ENCODE assay signal across 8 cellular contexts in genomic region chr17:76267581-76268001, GRCh38. TPM values are rescaled to one million over a fixed set of nuclear protein-coding genes. Genes with fewer than 3 reads are reported as not detected.
A peak's percentile ranks its signal among the peaks of the same experiment; 100 is the strongest.
DNase-seq lines count a peak whose midpoint lies in the region; ATAC-seq and TF ChIP-seq lines count a peak whose summit lies in the region.
"Not testable (repeated sequence)": the region's sequence is repeated elsewhere in the genome, so short reads cannot be mapped to it uniquely, and the experiment has no call there.

No MANE protein-coding gene starts in this region.

- not testable (repeated sequence) for H3K9me3 Mint-ChIP-seq in HFFc6; activated T-helper 2 cell treated with anti-CD3 and anti-CD28 coated beads, Interferon-gamma antibody, Interleukin-2, Interleukin-4, amounts not matched to agents 10 μg/mL and 5 μg/mL and 100 μg/mL, durations not matched to agents 14 hours and 24 hours and 36 hours; chondrocyte (ENCODE audit: low read depth); naive thymus-derived CD8-positive, alpha-beta T cell

- H3K4me1 ChIP-seq in ACC112 (ENCODE audit: control insufficient read depth, insufficient read depth, low read length, unreplicated experiment) = peaks cover 30% of the 10 kb centered on the region
- peaks cover 19 to 22% of the 10 kb centered on the region in 2 experiments; a peak in 3 of 4 replicates for H3K4me1 ChIP-seq in SK-N-SH (ENCODE audit: control insufficient read depth in 1 of 2, insufficient read depth in 2 of 2, low read depth in 1 of 2, low read length in 1 of 2)
- H3K4me1 ChIP-seq in heart right ventricle = peaks cover 36 to 84% (median 74%) of the 10 kb centered on the region in 9 donors

- H3K27ac Mint-ChIP-seq in HFFc6 (peak overlapping the region; percentile 82), chondrocyte (ENCODE audit: unreplicated experiment) (peak overlapping the region; percentile 41)
- peak overlapping the region; percentile 96 for H3K27ac Mint-ChIP-seq in activated T-helper 2 cell treated with anti-CD3 and anti-CD28 coated beads, Interferon-gamma antibody, Interleukin-2, Interleukin-4, amounts not matched to agents 10 μg/mL and 5 μg/mL and 100 μg/mL, durations not matched to agents 14 hours and 24 hours and 36 hours
- H3K27ac Mint-ChIP-seq in naive thymus-derived CD8-positive, alpha-beta T cell = peak overlapping the region; percentile 92 to 97 (median 96)

- H3K4me3 Mint-ChIP-seq in HFFc6 = peak overlapping the region; percentile 58
- peak overlapping the region; percentile 91 for H3K4me3 Mint-ChIP-seq in activated T-helper 2 cell treated with anti-CD3 and anti-CD28 coated beads, Interferon-gamma antibody, Interleukin-2, Interleukin-4, amounts not matched to agents 10 μg/mL and 5 μg/mL and 100 μg/mL, durations not matched to agents 14 hours and 24 hours and 36 hours (ENCODE audit: low read depth)
- H3K4me3 Mint-ChIP-seq in chondrocyte (ENCODE audit: unreplicated experiment) = not testable (repeated sequence)
- peak overlapping the region; percentile 88 to 97 (median 92) for H3K4me3 Mint-ChIP-seq in naive thymus-derived CD8-positive, alpha-beta T cell

- not testable (repeated sequence) for TF ChIP-seq RAD21 in SK-N-SH (IDR thresholded peaks at IDR 0.05; ENCODE audit: low read length)

- H3K36me3 ChIP-seq in ACC112 (ENCODE audit: insufficient read depth, low read length) = not testable (repeated sequence)
- H3K36me3 ChIP-seq in SK-N-SH (replicated peaks in 1 of 2; ENCODE audit: control insufficient read depth in 1 of 2, insufficient read depth in 2 of 2, low read length in 1 of 2) (peaks cover 8 to 23% of the 10 kb centered on the region in 2 experiments), heart right ventricle (peaks cover 0 to 38% (median 0%) of the 10 kb centered on the region in 9 donors)

- 94% methylated on average over 13 of the region's 13 CpGs for WGBS in SK-N-SH (ENCODE audit: low lambda C conversion rate)
- 87 to 89% methylated on average over 13 of the region's 13 CpGs for WGBS in heart right ventricle, 2 donors

- not testable (repeated sequence) for H3K27me3 Mint-ChIP-seq in HFFc6 (ENCODE audit: insufficient read depth); activated T-helper 2 cell treated with anti-CD3 and anti-CD28 coated beads, Interferon-gamma antibody, Interleukin-2, Interleukin-4, amounts not matched to agents 10 μg/mL and 5 μg/mL and 100 μg/mL, durations not matched to agents 14 hours and 24 hours and 36 hours (ENCODE audit: low read depth); chondrocyte (ENCODE audit: low read depth); naive thymus-derived CD8-positive, alpha-beta T cell

- H4K20me1 ChIP-seq in SK-N-SH (ENCODE audit: insufficient read depth) = peaks cover 13% of the 10 kb centered on the region; the same call in 1 of the 2 replicates

- intact Hi-C loops in activated T-helper 2 cell treated with anti-CD3 and anti-CD28 coated beads, Interferon-gamma antibody, Interleukin-2, Interleukin-4, amounts not matched to agents 10 μg/mL and 5 μg/mL and 100 μg/mL, durations not matched to agents 14 hours and 24 hours and 36 hours (cut with micrococcal nuclease) = loop anchor here (1.0 to 5.0 kb wide), 3 partner anchors 21 to 485 kb away; partner anchors contain the start of gene UNK
- intact Hi-C loops in heart right ventricle (cut with DNase I) = loop anchor here in 3 of 10 donors (5.0 to 10.0 kb wide), 3 partner anchors 70 to 485 kb away; partner anchors contain the start of genes MRPL38 (in 1 of the 3) and UNK (in 1 of the 3)

- H2AFZ ChIP-seq in ACC112 (ENCODE audit: low read length, unreplicated experiment); SK-N-SH (ENCODE audit: low read depth): not testable (repeated sequence)

- not testable (repeated sequence) for H3K36me3 Mint-ChIP-seq in HFFc6 (ENCODE audit: low read depth); chondrocyte (ENCODE audit: low read depth)
- peaks cover 48% of the 10 kb centered on the region for H3K36me3 Mint-ChIP-seq in activated T-helper 2 cell treated with anti-CD3 and anti-CD28 coated beads, Interferon-gamma antibody, Interleukin-2, Interleukin-4, amounts not matched to agents 10 μg/mL and 5 μg/mL and 100 μg/mL, durations not matched to agents 14 hours and 24 hours and 36 hours (ENCODE audit: low read depth)
- H3K36me3 Mint-ChIP-seq in naive thymus-derived CD8-positive, alpha-beta T cell = peaks cover 0 to 32% (median 7%) of the 10 kb centered on the region in 3 donors

- peaks cover 43% of the 10 kb centered on the region for H3K79me2 ChIP-seq in ACC112 (ENCODE audit: control insufficient read depth, insufficient read depth, low read length, unreplicated experiment)
- H3K79me2 ChIP-seq in SK-N-SH (ENCODE audit: insufficient read depth) = peaks cover 57% of the 10 kb centered on the region

- H3K4me3 ChIP-seq in ACC112 (ENCODE audit: low read depth, low read length) = peak overlapping the region; percentile 63
- not testable (repeated sequence) for H3K4me3 ChIP-seq in SK-N-SH (ENCODE audit: low read depth in 2 of 2, low read length in 1 of 2)
- peak overlapping the region in 6 of 10 donors; percentile 72 to 98 (median 94) for H3K4me3 ChIP-seq in heart right ventricle

- not testable (repeated sequence) for DNase-seq in HFFc6; SK-N-SH; activated T-helper 2 cell treated with anti-CD3 and anti-CD28 coated beads, Interferon-gamma antibody, Interleukin-2, Interleukin-4, amounts not matched to agents 10 μg/mL and 5 μg/mL and 100 μg/mL, durations not matched to agents 14 hours and 24 hours and 36 hours (ENCODE audit: low spot score); chondrocyte (ENCODE audit: low spot score); heart right ventricle
- DNase-seq in naive thymus-derived CD8-positive, alpha-beta T cell = peak in 2 of 10 donors; percentile 19 to 23
- DNase-seq in stimulated activated CD8-positive, alpha-beta memory T cell treated with anti-CD3 and anti-CD28 coated beads, Interleukin-4, amount 100 ng/mL, for 48 hours = peak; percentile 42

- H3K4me2 ChIP-seq in SK-N-SH = peak overlapping the region; percentile 90; the same call in 1 of the 2 replicates

- CTCF ChIA-PET in SK-N-SH (lab: Yijun Ruan, JAX) = interaction anchor here (1.0 to 7.0 kb wide), 11 partner anchors 8 to 291 kb away, joined by 3 to 130 read pairs (median 5); partner anchors contain the start of gene SPHK1

- TF ChIP-seq CTCF in HFFc6 (IDR thresholded peaks at IDR 0.05); SK-N-SH (IDR thresholded peaks at IDR 0.05); chondrocyte (IDR thresholded peaks at IDR 0.05); heart right ventricle (IDR thresholded peaks at IDR 0.05): not testable (repeated sequence)

- H3K9ac ChIP-seq in SK-N-SH = not testable (repeated sequence)

- not testable (repeated sequence) for ATAC-seq in heart right ventricle; naive thymus-derived CD8-positive, alpha-beta T cell

- H3K27me3 ChIP-seq in ACC112 (ENCODE audit: insufficient read depth, low read length); SK-N-SH (ENCODE audit: insufficient read depth); heart right ventricle: not testable (repeated sequence)

- peaks cover 23% of the 10 kb centered on the region for H3F3A ChIP-seq in SK-N-SH (replicated peaks; ENCODE audit: insufficient read depth)

- H3K27ac ChIP-seq in ACC112 (ENCODE audit: low read depth, low read length) (peak overlapping the region; percentile 76), heart right ventricle (peak overlapping the region in 9 of 10 donors; percentile 49 to 98 (median 95))
- H3K27ac ChIP-seq in SK-N-SH (ENCODE audit: low read depth in 2 of 2, low read length in 1 of 2) = not testable (repeated sequence)

- not testable (repeated sequence) for H3K9me2 ChIP-seq in SK-N-SH

- not testable (repeated sequence) for H3K9me3 ChIP-seq in SK-N-SH, heart right ventricle

- TF ChIP-seq EP300 in SK-N-SH (IDR thresholded peaks at IDR 0.05; ENCODE audit: borderline replicate concordance in 1 of 2, low read depth in 1 of 2, low read length in 1 of 2) = not testable (repeated sequence)

- H3K4me1 Mint-ChIP-seq in HFFc6 (ENCODE audit: low read depth) (peaks cover 47% of the 10 kb centered on the region), chondrocyte (ENCODE audit: low read depth) (peaks cover 29% of the 10 kb centered on the region)
- peaks cover 54% of the 10 kb centered on the region for H3K4me1 Mint-ChIP-seq in activated T-helper 2 cell treated with anti-CD3 and anti-CD28 coated beads, Interferon-gamma antibody, Interleukin-2, Interleukin-4, amounts not matched to agents 10 μg/mL and 5 μg/mL and 100 μg/mL, durations not matched to agents 14 hours and 24 hours and 36 hours (ENCODE audit: low read depth)
- peaks cover 33 to 74% (median 57%) of the 10 kb centered on the region in 4 donors for H3K4me1 Mint-ChIP-seq in naive thymus-derived CD8-positive, alpha-beta T cell

- POLR2A ChIA-PET in SK-N-SH (lab: Yijun Ruan, JAX) = not testable (repeated sequence)
- POLR2A ChIA-PET in naive thymus-derived CD8-positive, alpha-beta T cell (lab: Charles Lee) = interaction anchor here (0.6 to 27.3 kb wide), 20 partner anchors 12 to 404 kb away, joined by 3 to 923 read pairs (median 5); partner anchors contain the start of genes FOXJ1, RNF157 and UBALD2

RNA-seq across cellular contexts. Expression of gene UBALD2, which starts 2.4 kb away (rescaled TPM):
- 10 to 100 TPM; 24.5 to 35.7 (median 30.5) TPM for total RNA-seq in HFFc6 (2021; fragmentation: NEBNext Ultra II Directional; extraction: Animal tissue kit (Norgen Biotek cat#: 25700))
- polyA plus RNA-seq in SK-N-SH (2012; rRNA removed) (16.7 and 27.0 TPM in 2 replicates), heart right ventricle (10 to 100 TPM; 13.3 to 20.6 TPM)
- polyA plus RNA-seq in SK-N-SH (2012; cell fraction: cytosol; rRNA removed) = 10.3 and 14.0 TPM in 2 replicates
- polyA plus RNA-seq in SK-N-SH (2012; cell fraction: nucleus; rRNA removed) = 14.0 and 19.5 TPM in 2 replicates
- 204 and 212 TPM in 2 replicates for total RNA-seq in activated T-helper 2 cell treated with anti-CD3 and anti-CD28 coated beads, Interferon-gamma antibody, Interleukin-2, Interleukin-4, amounts not matched to agents 10 μg/mL and 5 μg/mL and 100 μg/mL, durations not matched to agents 14 hours and 24 hours and 36 hours
- total RNA-seq in chondrocyte (6.7 to 14.1 TPM (median 13.2 TPM) in 3 replicates), heart right ventricle (10 to 100 TPM; 22.2 to 50.7 (median 27.6) TPM)
- total RNA-seq in naive thymus-derived CD8-positive, alpha-beta T cell = 100 to 1,000 TPM; 111 to 122 TPM
- 1 to 10 TPM; 6.6 to 9.7 (median 8.2) TPM for polyA plus RNA-seq in naive thymus-derived CD8-positive, alpha-beta T cell

RNA-seq across cellular contexts. Expression of gene RNF157, which starts 27.3 kb away (rescaled TPM):
- under 1 TPM in 3 of 6 experiments, not detected in 3; 0.11 to 0.19 (median 0.18) TPM for total RNA-seq in HFFc6 (2021; fragmentation: NEBNext Ultra II Directional; extraction: Animal tissue kit (Norgen Biotek cat#: 25700))
- polyA plus RNA-seq in SK-N-SH (2012; rRNA removed) (5.2 TPM in 2 replicates), heart right ventricle (1 to 10 TPM; 2.2 to 6.9 TPM)
- 4.1 and 6.3 TPM in 2 replicates for polyA plus RNA-seq in SK-N-SH (2012; cell fraction: cytosol; rRNA removed)
- polyA plus RNA-seq in SK-N-SH (2012; cell fraction: nucleus; rRNA removed) = 5.5 and 8.1 TPM in 2 replicates
- total RNA-seq in activated T-helper 2 cell treated with anti-CD3 and anti-CD28 coated beads, Interferon-gamma antibody, Interleukin-2, Interleukin-4, amounts not matched to agents 10 μg/mL and 5 μg/mL and 100 μg/mL, durations not matched to agents 14 hours and 24 hours and 36 hours = 34.3 and 34.9 TPM in 2 replicates
- total RNA-seq in chondrocyte (1.1 to 1.5 TPM (median 1.4 TPM) in 3 replicates), heart right ventricle (10 to 100 TPM in 2 of 10 donors, 1 to 10 TPM in 8; 1.3 to 18.8 (median 3.4) TPM)
- total RNA-seq in naive thymus-derived CD8-positive, alpha-beta T cell = 10 to 100 TPM; 46.1 to 46.4 TPM
- polyA plus RNA-seq in naive thymus-derived CD8-positive, alpha-beta T cell = 10 to 100 TPM in 2 of 3 donors, 1 to 10 TPM in 1; 4.9 to 29.4 (median 10.5) TPM

RNA-seq across cellular contexts. Expression of gene QRICH2, which starts 40.5 kb away (rescaled TPM):
- total RNA-seq in HFFc6 (2021; fragmentation: NEBNext Ultra II Directional; extraction: Animal tissue kit (Norgen Biotek cat#: 25700)) = 1 to 10 TPM; 1.2 to 2.3 (median 1.4) TPM
- 6.2 and 7.6 TPM in 2 replicates for polyA plus RNA-seq in SK-N-SH (2012; rRNA removed)
- 1.8 and 3.0 TPM in 2 replicates for polyA plus RNA-seq in SK-N-SH (2012; cell fraction: cytosol; rRNA removed)
- 32.3 and 33.8 TPM in 2 replicates for polyA plus RNA-seq in SK-N-SH (2012; cell fraction: nucleus; rRNA removed)
- total RNA-seq in activated T-helper 2 cell treated with anti-CD3 and anti-CD28 coated beads, Interferon-gamma antibody, Interleukin-2, Interleukin-4, amounts not matched to agents 10 μg/mL and 5 μg/mL and 100 μg/mL, durations not matched to agents 14 hours and 24 hours and 36 hours = 1.7 and 2.1 TPM in 2 replicates
- total RNA-seq in chondrocyte = 4.7 to 5.2 TPM (median 5.0 TPM) in 3 replicates
- total RNA-seq in heart right ventricle = 1 to 10 TPM in 9 of 10 donors, under 1 TPM in 1; 0.98 to 2.7 (median 1.6) TPM
- 1 to 10 TPM; 2.6 to 8.9 TPM for polyA plus RNA-seq in heart right ventricle
- total RNA-seq in naive thymus-derived CD8-positive, alpha-beta T cell = 1 to 10 TPM; 6.5 to 8.3 TPM
- polyA plus RNA-seq in naive thymus-derived CD8-positive, alpha-beta T cell = under 1 TPM; 0.13 to 0.59 (median 0.23) TPM

Comparison
In these comparisons a context has a peak if more than half of its experiments do, and no peak if none do; other contexts are left out.
1. H3K27ac Mint-ChIP-seq: peak in every context shown above with its lines; median percentile 96 in naive thymus-derived CD8-positive, alpha-beta T cell; 96 in activated T-helper 2 cell treated with anti-CD3 and anti-CD28 coated beads, Interferon-gamma antibody, Interleukin-2, Interleukin-4, amounts not matched to agents 10 μg/mL and 5 μg/mL and 100 μg/mL, durations not matched to agents 14 hours and 24 hours and 36 hours; 82 in HFFc6; 41 in chondrocyte.